Comparison of ENCODE assay signal across 19 cellular contexts in genomic region chr13:111634410-111634809, GRCh38.
DNase-seq lines count a peak whose midpoint lies in the region; ATAC-seq, FAIRE-seq and TF ChIP-seq lines count a peak whose summit lies in the region.
"Had no signal": no experiment of that assay in that cellular context is flagged by ENCODE, and none has a peak within 500 bp of the region (broad histone marks: within the 10 kb centered on the region; RNA-seq: fewer than 3 reads in every experiment).

No MANE protein-coding gene starts in this region.

- H3K9ac ChIP-seq in HUES48 (ENCODE audit: low read depth, low read length) (no peak overlapping the region), H1 (replicated peaks in 1 of 4; ENCODE audit: extremely low read depth in 1 of 4, low read depth in 3 of 4, low read length in 3 of 4) (no peak overlapping the region)
- H3K9ac ChIP-seq: BLaER1 had no signal

- no peak overlapping the region for H2BK120ac ChIP-seq in H1 (replicated peaks; ENCODE audit: low read depth, low read length)

- H3K23ac ChIP-seq in H1 (ENCODE audit: insufficient read length) = no peak overlapping the region

- H2BK20ac ChIP-seq in H1 (ENCODE audit: low read length) = no peak overlapping the region

- H3K4me1 Mint-ChIP-seq in osteocyte (ENCODE audit: unreplicated experiment) = no peaks in the 10 kb centered on the region

- no peak overlapping the region for H3K56ac ChIP-seq in H1 (replicated peaks; ENCODE audit: insufficient read length, low read depth, low read length)

- H4K20me1 ChIP-seq in H1 (replicated peaks in 1 of 2; ENCODE audit: control insufficient read depth in 1 of 2, insufficient read depth in 2 of 2, low read length in 2 of 2) = no peaks in the 10 kb centered on the region
- H4K20me1 ChIP-seq: BLaER1 had no signal

- no peak overlapping the region for H3K14ac ChIP-seq in H1 (ENCODE audit: insufficient read length)

- H3K79me2 ChIP-seq in H1 (ENCODE audit: control insufficient read depth in 1 of 2, insufficient read depth in 2 of 2, low read length in 2 of 2) = no peaks in the 10 kb centered on the region

- FAIRE-seq in H1 (lab: Jason Lieb, UNC) = no peak
- FAIRE-seq: GM12878, GM19239, H54 had no signal

- 0 out of 3 replicates have a peak, but pooled peaks of 1 of the 2 experiments have one; percentile 29 for TF ChIP-seq EP300 in H1 (IDR thresholded peaks at IDR 0.05; ENCODE audit: borderline replicate concordance in 1 of 2, low read depth in 2 of 2, low read length in 2 of 2)

- H3K4me3 Mint-ChIP-seq in osteocyte (ENCODE audit: unreplicated experiment) = no peak overlapping the region
- H3K4me3 Mint-ChIP-seq: CD8-positive, alpha-beta T cell; HFFc6 had no signal

- H4K91ac ChIP-seq in H1 (replicated peaks; ENCODE audit: insufficient read length, low read length) = no peak overlapping the region

- no peaks in the 10 kb centered on the region for H3K27me3 Mint-ChIP-seq in osteocyte (ENCODE audit: unreplicated experiment)

- POLR2A ChIA-PET in H1 (lab: Charles Lee; ENCODE audit: partially characterized antibody) = no interaction called here

- no peaks in the 10 kb centered on the region for H3K79me1 ChIP-seq in H1 (ENCODE audit: low read depth, low read length)

- H3K4me1 ChIP-seq in HUES48 (ENCODE audit: control insufficient read depth, insufficient read depth, low read length) = peaks cover 34% of the 10 kb centered on the region
- H3K4me1 ChIP-seq in H1 (replicated peaks in 1 of 4; ENCODE audit: control insufficient read depth in 3 of 4, insufficient read depth in 4 of 4, low read length in 3 of 4) = peaks cover 5 to 28% (median 19%) of the 10 kb centered on the region in 4 experiments
- H3K4me1 ChIP-seq: BLaER1 had no signal

- no peaks in the 10 kb centered on the region for H3K9me3 ChIP-seq in HUES48 (ENCODE audit: control insufficient read depth, insufficient read depth, low read length)
- no peaks in the 10 kb centered on the region for H3K9me3 ChIP-seq in H1 (ENCODE audit: insufficient read depth in 2 of 2, low read depth in 1 of 2, low read length in 1 of 2)
- H3K9me3 ChIP-seq: BLaER1 had no signal

- H3K27ac Mint-ChIP-seq in osteocyte (ENCODE audit: unreplicated experiment) = no peak overlapping the region
- H3K27ac Mint-ChIP-seq: CD8-positive, alpha-beta T cell; HFFc6 had no signal

- no peak overlapping the region for H2BK12ac ChIP-seq in H1 (ENCODE audit: low read depth, low read length)

- no peak overlapping the region for H2BK5ac ChIP-seq in H1 (ENCODE audit: low read depth, low read length)

- CTCF ChIA-PET in H1 (lab: Charles Lee; ENCODE audit: partially characterized antibody) = interaction anchor here (0.9 kb wide), 1 partner anchor 17 kb away, joined by 3 read pairs; no protein-coding TSS in a partner anchor

- no peak overlapping the region for H3K18ac ChIP-seq in H1 (ENCODE audit: extremely low read depth, low read length)

- H3K36me3 ChIP-seq in HUES48 (ENCODE audit: control insufficient read depth, insufficient read depth, low read length) (no peaks in the 10 kb centered on the region), H1 (ENCODE audit: control insufficient read depth in 2 of 4, insufficient read depth in 4 of 4, low read length in 3 of 4) (no peaks in the 10 kb centered on the region)
- H3K36me3 ChIP-seq: BLaER1 had no signal

- no peaks in the 10 kb centered on the region for H3K27me3 ChIP-seq in HUES48 (ENCODE audit: control insufficient read depth, insufficient read depth, low read length)
- no peaks in the 10 kb centered on the region; a peak in 1 of 7 replicates for H3K27me3 ChIP-seq in H1 (replicated peaks in 1 of 4; ENCODE audit: control insufficient read depth in 3 of 4, extremely low read depth in 1 of 4, insufficient read depth in 3 of 4, low read length in 3 of 4)
- H3K27me3 ChIP-seq: BLaER1 had no signal

- H4K5ac ChIP-seq in H1 (ENCODE audit: insufficient read length, low read depth, low read length) = no peak overlapping the region

- TF ChIP-seq POLR2A in H1 (IDR thresholded peaks at IDR 0.05; ENCODE audit: control extremely low read depth in 1 of 2, low read depth in 2 of 2, low read length in 2 of 2) = no peak

- H3K23me2 ChIP-seq in H1 (ENCODE audit: low read depth, low read length) = no peaks in the 10 kb centered on the region

- H3K27ac ChIP-seq in C4-2B = peak overlapping the region; percentile 63; the same call in 1 of the 2 replicates
- H3K27ac ChIP-seq in HUES48 (ENCODE audit: low read depth, low read length) = peak overlapping the region; percentile 14
- no peak overlapping the region for H3K27ac ChIP-seq in H1 (ENCODE audit: low read depth, low read length)
- H3K27ac ChIP-seq: BLaER1 had no signal

- TF ChIP-seq RAD21 in H1 (IDR thresholded peaks at IDR 0.05 in 1 of 2, conservative IDR thresholded peaks at IDR 0.05 in 1 of 2; ENCODE audit: low read depth in 2 of 2, low read length in 2 of 2) = no peak

- H3K9me3 Mint-ChIP-seq in osteocyte (ENCODE audit: unreplicated experiment) = no peaks in the 10 kb centered on the region
- H3K9me3 Mint-ChIP-seq: CD8-positive, alpha-beta T cell had no signal

- peak overlapping the region; percentile 24 to 32; a peak in 2 of 4 replicates for H3K4me2 ChIP-seq in H1 (ENCODE audit: insufficient read depth in 1 of 2, low read depth in 2 of 2, low read length in 2 of 2)
- H3K4me2 ChIP-seq: BLaER1 had no signal

- no peak for DNase-seq in H1 (ENCODE audit: low read depth in 1 of 2, low spot score in 2 of 2)
- DNase-seq in osteocyte (ENCODE audit: extremely low spot score, unreplicated experiment) = peak; percentile 32
- DNase-seq in COR-L47 (lab: John Stamatoyannopoulos, UW) = no peak
- DNase-seq: 8988T; CD8-positive, alpha-beta T cell; DMS 273 treated with DMSO at 0.1 percent for 48 hours; DMS53; DND-41; EL; HFFc6 had no signal

- H2AFZ ChIP-seq in H1 (ENCODE audit: low read length) = no peak overlapping the region

- H2AK5ac ChIP-seq in H1 (ENCODE audit: low read depth, low read length) = no peak overlapping the region

- no peak overlapping the region for H3K4me3 ChIP-seq in HUES48 (ENCODE audit: low read depth, low read length)
- 0 out of 8 replicates have a peak overlapping the region, but pooled peaks of 1 of the 4 experiments have one; percentile 4 for H3K4me3 ChIP-seq in H1 (ENCODE audit: extremely low read depth in 1 of 4, insufficient read depth in 2 of 4, low read depth in 3 of 4, low read length in 4 of 4)
- H3K4me3 ChIP-seq: BLaER1, GM12878 had no signal

- no peak for ATAC-seq in HG02798 (IDR thresholded peaks at IDR 0.05; ENCODE audit: poor library complexity, unreplicated experiment)
- ATAC-seq in GM18520 (IDR thresholded peaks at IDR 0.05; ENCODE audit: unreplicated experiment) = no peak
- ATAC-seq: CD8-positive, alpha-beta T cell; GM12878; HCT116 had no signal

- H3K36me3 Mint-ChIP-seq in osteocyte (ENCODE audit: unreplicated experiment) = no peaks in the 10 kb centered on the region
- H3K36me3 Mint-ChIP-seq: CD8-positive, alpha-beta T cell had no signal

- 26% methylated on average over 8 of the region's 8 CpGs; no CpG with 5 or more reads in 1 of the 2 experiments for WGBS in H1 (ENCODE audit: extremely low coverage in 1 of 2, insufficient coverage in 1 of 2, insufficient read length in 1 of 2, insufficient replicate concordance in 2 of 2, low coverage in 1 of 2, low lambda C conversion rate in 2 of 2, missing lambda C conversion rate in 1 of 2), 2 experiments

- no peak overlapping the region for H4K8ac ChIP-seq in H1 (ENCODE audit: extremely low read depth, insufficient read depth, low read length)

- no peak for TF ChIP-seq CTCF in C4-2B (conservative IDR thresholded peaks at IDR 0.05)
- TF ChIP-seq CTCF in H1 (IDR thresholded peaks at IDR 0.05; ENCODE audit: control extremely low read depth in 1 of 3, insufficient read depth in 1 of 3, low read depth in 1 of 3, low read length in 3 of 3) = no peak
- no peak for TF ChIP-seq CTCF in osteocyte (IDR thresholded peaks at IDR 0.05)

- no peak overlapping the region for H3K4ac ChIP-seq in H1 (replicated peaks; ENCODE audit: insufficient read length, low read depth, low read length)

- H2BK15ac ChIP-seq in H1 (ENCODE audit: low read length) = no peak overlapping the region

TF ChIP-seq in H1, 55 proteins besides CTCF, POLR2A, EP300 and RAD21 (continues in another document):
- TF ChIP-seq POU5F1 (IDR thresholded peaks at IDR 0.05; ENCODE audit: low read depth, low read length) (peak; percentile 97), BACH1 (IDR thresholded peaks at IDR 0.05; ENCODE audit: low read length) (no peak), NANOG (IDR thresholded peaks at IDR 0.05; ENCODE audit: insufficient read depth, low read depth, low read length, poor library complexity, severe bottlenecking) (peak; percentile 89), SP2 (IDR thresholded peaks at IDR 0.05; ENCODE audit: low read length) (no peak), SAP30 (IDR thresholded peaks at IDR 0.05; ENCODE audit: insufficient read depth, insufficient replicate concordance, low read length) (no peak), NRF1 (IDR thresholded peaks at IDR 0.05; ENCODE audit: low read depth, low read length) (no peak), CBX5 (IDR thresholded peaks at IDR 0.05; ENCODE audit: low read depth, low read length) (no peak), TBP (IDR thresholded peaks at IDR 0.05; ENCODE audit: low read depth, low read length) (no peak), MAX (IDR thresholded peaks at IDR 0.05) (no peak), TCF12 (IDR thresholded peaks at IDR 0.05; ENCODE audit: low read depth, low read length) (0 out of 2 replicates have a peak, but pooled peaks have one; percentile 14), BCL11A (IDR thresholded peaks at IDR 0.05; ENCODE audit: low read depth in 2 of 2, low read length in 2 of 2) (no peak), SIN3A (conservative IDR thresholded peaks at IDR 0.05 in 1 of 2, IDR thresholded peaks at IDR 0.05 in 1 of 2; ENCODE audit: low read depth in 1 of 2, low read length in 2 of 2) (no peak), RXRA (IDR thresholded peaks at IDR 0.05; ENCODE audit: insufficient read depth, low read depth, low read length) (no peak), ASH2L (IDR thresholded peaks at IDR 0.05; ENCODE audit: low read length) (no peak), E2F6 (IDR thresholded peaks at IDR 0.05) (no peak), SUZ12 (IDR thresholded peaks at IDR 0.05; ENCODE audit: low read length) (no peak), RNF2 (IDR thresholded peaks at IDR 0.05; ENCODE audit: borderline replicate concordance, low read depth, low read length, missing control alignments, poor library complexity, severe bottlenecking) (no peak)
